In genomic region chr3:38454179-38454883, GRCh38 we compare ENCODE assay signal across 8 cellular contexts. TPM values are rescaled to one million over a fixed set of nuclear protein-coding genes. Genes with fewer than 3 reads are reported as not detected.
DNase-seq lines count a peak whose midpoint lies in the region; ATAC-seq and TF ChIP-seq lines count a peak whose summit lies in the region.

No MANE protein-coding gene starts in this region.

- WGBS in smooth muscle cell (ENCODE audit: low lambda C conversion rate) = under 1% methylated on average over 52 of the region's 77 CpGs

- peaks cover 2 to 9% (median 9%) of the 10 kb centered on the region in 3 donors for H3K27me3 Mint-ChIP-seq in immature natural killer cell (ENCODE audit: low read depth in 3 of 3)

- DNase-seq in SIG-M5 treated with dmso at 0.1 percent for 504 hours (lab: John Stamatoyannopoulos, UW; ENCODE audit: unreplicated experiment) = peak; percentile 13
- no peak for DNase-seq in SIG-M5 (lab: John Stamatoyannopoulos, UW)
- DNase-seq in RKO (ENCODE audit: low spot score) = peak; percentile 31
- DNase-seq in brain microvascular endothelial cell = no peak
- peak; percentile 17 to 28 (median 20) for DNase-seq in immature natural killer cell
- DNase-seq in smooth muscle cell (lab: John Stamatoyannopoulos, UW; ENCODE audit: unreplicated experiment) = no peak
- no peak for DNase-seq in iPS-NIHi7 (ENCODE audit: extremely low spot score)

- H3K79me2 ChIP-seq in smooth muscle cell (ENCODE audit: low read depth) = peaks cover 43% of the 10 kb centered on the region

- H3K36me3 Mint-ChIP-seq in immature natural killer cell = no peaks in the 10 kb centered on the region

- peaks cover 16 to 20% of the 10 kb centered on the region in 2 donors for H3K4me1 Mint-ChIP-seq in immature natural killer cell

- no peak overlapping the region for H3K27ac ChIP-seq in brain microvascular endothelial cell
- no peak overlapping the region for H3K27ac ChIP-seq in smooth muscle cell (ENCODE audit: low read depth)

- H3K4me3 ChIP-seq in brain microvascular endothelial cell (ENCODE audit: low read depth, low read length) = peak overlapping the region; percentile 67
- peak overlapping the region; percentile 89 for H3K4me3 ChIP-seq in smooth muscle cell

- peak; percentile 45 for ATAC-seq in HG02759 (IDR thresholded peaks at IDR 0.05; ENCODE audit: unreplicated experiment)

- H2AFZ ChIP-seq in smooth muscle cell (ENCODE audit: low read depth) = peak overlapping the region; percentile 85

- peak overlapping the region; percentile 87 to 95 (median 94) for H3K4me3 Mint-ChIP-seq in immature natural killer cell

- no peaks in the 10 kb centered on the region for H3K27me3 ChIP-seq in brain microvascular endothelial cell (replicated peaks)
- H3K27me3 ChIP-seq in smooth muscle cell (ENCODE audit: low read depth) = no peaks in the 10 kb centered on the region

- no peaks in the 10 kb centered on the region for H3F3A ChIP-seq in smooth muscle cell (ENCODE audit: low read depth)

- no peaks in the 10 kb centered on the region for H3K9me3 Mint-ChIP-seq in immature natural killer cell

- no peaks in the 10 kb centered on the region for H3K9me3 ChIP-seq in smooth muscle cell (replicated peaks; ENCODE audit: low read depth)

- in situ Hi-C loops in brain microvascular endothelial cell (cut with HindIII; ENCODE audit: low pct_ligation_motif_present, low sequenced_read_pairs) = no loop called here

- peaks cover 44% of the 10 kb centered on the region for H4K20me1 ChIP-seq in smooth muscle cell (ENCODE audit: low read depth)

- H3K27ac Mint-ChIP-seq in immature natural killer cell = peak overlapping the region in 4 of 6 donors; percentile 34 to 80 (median 62)

- H3K4me1 ChIP-seq in smooth muscle cell (ENCODE audit: low read depth) = peaks cover 9% of the 10 kb centered on the region

- H3K4me2 ChIP-seq in smooth muscle cell = peak overlapping the region; percentile 99

- peak overlapping the region; percentile 73 for H3K9ac ChIP-seq in smooth muscle cell (ENCODE audit: low read depth)

- H3K36me3 ChIP-seq in brain microvascular endothelial cell (replicated peaks) = no peaks in the 10 kb centered on the region
- no peaks in the 10 kb centered on the region for H3K36me3 ChIP-seq in smooth muscle cell (ENCODE audit: low read depth)

- TF ChIP-seq CTCF in brain microvascular endothelial cell (IDR thresholded peaks at IDR 0.05; ENCODE audit: low read depth, low read length, missing control alignments) = no peak
- no peak for TF ChIP-seq CTCF in smooth muscle cell (IDR thresholded peaks at IDR 0.05; ENCODE audit: borderline replicate concordance, insufficient read depth, poor library complexity, severe bottlenecking)

RNA-seq across cellular contexts. Expression of gene ACVR2B, which starts 0.6 kb away (rescaled TPM):
- polyA plus RNA-seq in immature natural killer cell (under 1 TPM; 0.02 to 0.39 (median 0.04) TPM), smooth muscle cell (2.1 and 7.5 TPM in 2 replicates)
- 8.6 and 10.0 TPM in 2 replicates for total RNA-seq in smooth muscle cell

RNA-seq across cellular contexts. Expression of gene EXOG, which starts 41.8 kb away (rescaled TPM):
- polyA plus RNA-seq in immature natural killer cell (10 to 100 TPM in 1 of 3 donors, 1 to 10 TPM in 2; 2.9 to 19.6 (median 6.9) TPM), smooth muscle cell (3.9 and 9.4 TPM in 2 replicates)
- 5.2 and 7.7 TPM in 2 replicates for total RNA-seq in smooth muscle cell

Comparison
In these comparisons a context has a peak if more than half of its experiments do, and no peak if none do; other contexts are left out.
1. DNase-seq: peak in SIG-M5 treated with dmso at 0.1 percent for 504 hours (single experiment), RKO (single experiment) and immature natural killer cell (3 of 3); none in SIG-M5 (single experiment), brain microvascular endothelial cell (single experiment), smooth muscle cell (single experiment) and iPS-NIHi7 (single experiment).